ENCODE assay signal across 16 cellular contexts in the genomic region with DNA sequence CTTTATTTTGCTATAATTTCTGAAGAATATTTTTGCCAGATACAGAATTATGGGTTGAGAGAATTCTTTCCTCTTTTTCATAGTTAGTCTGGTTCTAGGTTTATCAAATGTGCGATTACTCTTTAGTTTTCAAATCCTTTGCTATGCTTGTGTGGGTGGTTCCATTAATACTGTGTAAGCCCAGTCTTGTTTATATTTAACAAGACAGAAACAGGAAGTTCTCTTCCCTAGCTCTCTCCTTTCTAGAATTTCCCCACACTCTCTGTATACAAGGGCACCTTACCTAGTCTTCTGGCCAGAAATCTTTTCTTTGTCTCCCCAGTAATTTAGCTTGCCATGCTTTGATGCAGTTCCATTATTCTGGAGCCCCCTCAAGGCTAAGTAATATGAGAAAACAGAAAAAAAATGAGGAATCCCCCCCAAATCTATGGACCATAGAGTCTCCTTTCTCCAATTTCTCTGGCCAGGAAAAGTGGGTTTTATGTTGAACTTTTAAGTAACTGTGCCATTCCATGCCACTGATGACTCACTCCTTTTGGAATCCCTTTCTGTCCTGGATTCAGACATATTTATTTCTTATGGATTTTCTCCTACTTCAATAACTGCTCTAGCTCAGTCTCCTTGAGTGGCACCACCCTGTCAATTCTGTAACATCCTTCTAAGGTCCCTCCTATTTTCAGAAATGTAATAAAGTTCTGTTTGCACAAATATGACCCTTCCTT.
DNase-seq lines count a peak whose midpoint lies in the region; ATAC-seq, FAIRE-seq and TF ChIP-seq lines count a peak whose summit lies in the region.
"Had no signal": no experiment of that assay in that cellular context is flagged by ENCODE, and none has a peak within 500 bp of the region (broad histone marks: within the 10 kb centered on the region; RNA-seq: fewer than 3 reads in every experiment).

No MANE protein-coding gene starts in this region.

- no peak for TF ChIP-seq CTCF in IMR-90 (conservative IDR thresholded peaks at IDR 0.05; ENCODE audit: low read depth, low read length)
- no peak for TF ChIP-seq CTCF in astrocyte (IDR thresholded peaks at IDR 0.05; ENCODE audit: insufficient read depth, low read depth, low read length)

- no peak overlapping the region for H3K4ac ChIP-seq in IMR-90 (ENCODE audit: low read depth, low read length)

- no peak overlapping the region for H4K8ac ChIP-seq in IMR-90 (ENCODE audit: low read depth in 2 of 2, low read length in 2 of 2)

- H3K4me1 ChIP-seq in IMR-90 (ENCODE audit: control insufficient read depth, insufficient read depth, low read length), result no peaks in the 10 kb centered on the region
- no peaks in the 10 kb centered on the region for H3K4me1 ChIP-seq in astrocyte (ENCODE audit: insufficient read depth, low read length)
- H3K4me1 ChIP-seq: foreskin keratinocyte had no signal

- no peak overlapping the region for H2AK5ac ChIP-seq in IMR-90 (ENCODE audit: low read depth, low read length)

- no peak overlapping the region for H2AK9ac ChIP-seq in IMR-90 (replicated peaks; ENCODE audit: low read depth, low read length, poor library complexity)

- no peak overlapping the region for H3K23ac ChIP-seq in IMR-90 (ENCODE audit: low read depth, low read length)

- no peaks in the 10 kb centered on the region for H3K79me1 ChIP-seq in IMR-90 (ENCODE audit: low read depth in 1 of 2, low read length in 2 of 2)

- no peak overlapping the region for H2BK120ac ChIP-seq in IMR-90 (ENCODE audit: low read depth, low read length)

- H2BK5ac ChIP-seq in IMR-90 (ENCODE audit: low read depth, low read length, poor library complexity, severe bottlenecking), result no peak overlapping the region

- no peak overlapping the region for H3K14ac ChIP-seq in IMR-90 (replicated peaks; ENCODE audit: low read depth, low read length)

- no peak overlapping the region for H3K18ac ChIP-seq in IMR-90 (ENCODE audit: low read depth, low read length)

- WGBS in IMR-90 (ENCODE audit: extremely low coverage in 2 of 2, insufficient read length in 1 of 2), 2 experiments, result no CpG with 5 or more reads among the region's 1 CpG

- TF ChIP-seq RAD21 in IMR-90 (IDR thresholded peaks at IDR 0.05; ENCODE audit: low read length), result no peak

- BruUV-seq in IMR-90 (replicated peaks; lab: Mats Ljungman, UMichigan), result no TSS peak

- TF ChIP-seq POLR2A in IMR-90 (IDR thresholded peaks at IDR 0.05; ENCODE audit: low read depth, low read length), result no peak

- H3K4me1 Mint-ChIP-seq in astrocyte (ENCODE audit: low read depth, unreplicated experiment), result peaks cover 9% of the 10 kb centered on the region
- H3K4me1 Mint-ChIP-seq: activated T-helper 17 cell treated with anti-CD3 and anti-CD28 coated beads, Interleukin-2, amount 50 U/mL, for 72 hours had no signal

- H2BK20ac ChIP-seq in IMR-90 (ENCODE audit: low read depth, low read length), result no peak overlapping the region

- H4K20me1 ChIP-seq in IMR-90 (ENCODE audit: insufficient read depth, low read length) (no peaks in the 10 kb centered on the region), astrocyte (ENCODE audit: insufficient read depth, low read length) (no peaks in the 10 kb centered on the region)

- FAIRE-seq in astrocyte (lab: Jason Lieb, UNC), result no peak
- FAIRE-seq: TTC549 had no signal

- H3K9ac ChIP-seq in IMR-90 (ENCODE audit: low read depth, low read length) (no peak overlapping the region), astrocyte (ENCODE audit: low read length) (no peak overlapping the region)

- H3K27me3 Mint-ChIP-seq in astrocyte (ENCODE audit: low read depth, unreplicated experiment), result no peaks in the 10 kb centered on the region
- H3K27me3 Mint-ChIP-seq: activated T-helper 17 cell treated with anti-CD3 and anti-CD28 coated beads, Interleukin-2, amount 50 U/mL, for 72 hours; natural killer cell treated with Interleukin-12 subunit alpha and Interleukin-12 subunit beta and Interleukin-15 and Interleukin-18, amount 100 ng/mL, for 72 hours had no signal

- no peak overlapping the region for H2AFZ ChIP-seq in IMR-90 (replicated peaks; ENCODE audit: low read length, poor library complexity)
- no peak overlapping the region for H2AFZ ChIP-seq in astrocyte (ENCODE audit: low read depth, low read length)

- H3K27ac ChIP-seq in IMR-90 (ENCODE audit: insufficient read depth, low read length) (no peak overlapping the region), astrocyte (ENCODE audit: low read depth, low read length) (no peak overlapping the region)
- H3K27ac ChIP-seq: foreskin keratinocyte had no signal

- dilution Hi-C loops in IMR-90 (cut with HindIII; ENCODE audit: low sequenced_read_pairs, unreplicated experiment), result no loop called here

- peak; percentile 56; the same call in 1 of the 2 replicates for ATAC-seq in IMR-90 (ENCODE audit: low read depth)
- no peak for ATAC-seq in GM19455 (IDR thresholded peaks at IDR 0.05; ENCODE audit: unreplicated experiment)
- ATAC-seq: activated CD8-positive, alpha-beta T cell treated with anti-CD3 and anti-CD28 coated beads, Interleukin-2, amount 10 ng/mL, durations not matched to agents 7 days and 5 days; activated T-helper 17 cell treated with anti-CD3 and anti-CD28 coated beads, Interleukin-2, amount 50 U/mL, for 72 hours; foreskin keratinocyte; natural killer cell treated with Interleukin-12 subunit alpha and Interleukin-12 subunit beta and Interleukin-15 and Interleukin-18, amount 100 ng/mL, for 72 hours had no signal

- no peaks in the 10 kb centered on the region for H3K9me1 ChIP-seq in IMR-90 (ENCODE audit: insufficient read depth, low read length)

- H3K9me3 ChIP-seq in IMR-90 (ENCODE audit: control insufficient read depth, insufficient read depth, low read length), result no peaks in the 10 kb centered on the region
- H3K9me3 ChIP-seq in astrocyte (ENCODE audit: insufficient read depth, low read depth, low read length), result no peaks in the 10 kb centered on the region

- H3K36me3 Mint-ChIP-seq in astrocyte (ENCODE audit: low read depth, unreplicated experiment), result no peaks in the 10 kb centered on the region
- H3K36me3 Mint-ChIP-seq: natural killer cell treated with Interleukin-12 subunit alpha and Interleukin-12 subunit beta and Interleukin-15 and Interleukin-18, amount 100 ng/mL, for 72 hours had no signal

- H3K4me2 ChIP-seq in IMR-90 (ENCODE audit: low read depth, low read length), result no peak overlapping the region
- H3K4me2 ChIP-seq in astrocyte (ENCODE audit: low read length), result no peak overlapping the region

- no peaks in the 10 kb centered on the region for H3K79me2 ChIP-seq in astrocyte (ENCODE audit: insufficient read depth, low read length)

- DNase-seq in ACHN (peak; percentile 27), IMR-90 (peak; percentile 35), astrocyte (ENCODE audit: low read depth) (peak; percentile 16), iris pigment epithelial cell (ENCODE audit: low read depth) (peak; percentile 71), NCI-H187 treated with DMSO at 0.1 percent for 48 hours (lab: John Stamatoyannopoulos, UW) (no peak), NCI-H128 (lab: John Stamatoyannopoulos, UW; ENCODE audit: unreplicated experiment) (no peak), HuH-7 (ENCODE audit: low spot score) (no peak)
- DNase-seq: activated CD8-positive, alpha-beta T cell treated with anti-CD3 and anti-CD28 coated beads, Interleukin-2, amount 10 ng/mL, durations not matched to agents 7 days and 5 days; amygdala; GDM1; NCI-H1092 had no signal

- no peaks in the 10 kb centered on the region for H3K9me3 Mint-ChIP-seq in astrocyte (ENCODE audit: unreplicated experiment)

- H4K5ac ChIP-seq in IMR-90 (ENCODE audit: low read depth, low read length), result no peak overlapping the region

- no peak overlapping the region for H4K91ac ChIP-seq in IMR-90 (ENCODE audit: insufficient read depth, low read depth, low read length)

- POLR2A ChIA-PET in IMR-90 (lab: Charles Lee; ENCODE audit: unreplicated experiment), result no interaction called here

- CTCF ChIA-PET in IMR-90 (lab: Yijun Ruan, JAX), result interaction anchor here (1.1 kb wide), 1 partner anchor 10 kb away, joined by 3 read pairs; no protein-coding TSS in a partner anchor

- H3K4me3 Mint-ChIP-seq in astrocyte (ENCODE audit: unreplicated experiment), result no peak overlapping the region
- H3K4me3 Mint-ChIP-seq: activated CD8-positive, alpha-beta T cell treated with anti-CD3 and anti-CD28 coated beads, Interleukin-2, amount 10 ng/mL, durations not matched to agents 7 days and 5 days; activated T-helper 17 cell treated with anti-CD3 and anti-CD28 coated beads, Interleukin-2, amount 50 U/mL, for 72 hours; natural killer cell treated with Interleukin-12 subunit alpha and Interleukin-12 subunit beta and Interleukin-15 and Interleukin-18, amount 100 ng/mL, for 72 hours had no signal

- no peak overlapping the region for H3K56ac ChIP-seq in IMR-90 (ENCODE audit: extremely low read depth, insufficient read depth, low read length)

- in situ Hi-C loops in ACHN (cut with HindIII; ENCODE audit: low pct_ligation_motif_present, low pct_unique_long_range_greater_than_20kb, low sequenced_read_pairs) (no loop called here), IMR-90 (cut with MboI; ENCODE audit: low sequenced_read_pairs) (no loop called here)

- peak overlapping the region; percentile 89 for H3K27ac Mint-ChIP-seq in astrocyte (ENCODE audit: unreplicated experiment)
- H3K27ac Mint-ChIP-seq: activated CD8-positive, alpha-beta T cell treated with anti-CD3 and anti-CD28 coated beads, Interleukin-2, amount 10 ng/mL, durations not matched to agents 7 days and 5 days; activated T-helper 17 cell treated with anti-CD3 and anti-CD28 coated beads, Interleukin-2, amount 50 U/mL, for 72 hours; natural killer cell treated with Interleukin-12 subunit alpha and Interleukin-12 subunit beta and Interleukin-15 and Interleukin-18, amount 100 ng/mL, for 72 hours had no signal

- intact Hi-C loops in IMR-90 (cut with micrococcal nuclease), result no loop called here

- no peaks in the 10 kb centered on the region for H3K36me3 ChIP-seq in IMR-90 (ENCODE audit: control insufficient read depth, insufficient read depth, low read length)
- H3K36me3 ChIP-seq in astrocyte (ENCODE audit: insufficient read depth, low read length), result no peaks in the 10 kb centered on the region

- H3K4me3 ChIP-seq in IMR-90 (ENCODE audit: insufficient read depth, low read depth, low read length) (no peak overlapping the region), astrocyte (ENCODE audit: insufficient read depth, low read depth, low read length) (no peak overlapping the region)

- H3K27me3 ChIP-seq in IMR-90 (ENCODE audit: control insufficient read depth, insufficient read depth, low read length), result no peaks in the 10 kb centered on the region
- no peaks in the 10 kb centered on the region for H3K27me3 ChIP-seq in astrocyte (ENCODE audit: insufficient read depth, low read length)
- H3K27me3 ChIP-seq: foreskin keratinocyte had no signal

- H2BK15ac ChIP-seq in IMR-90 (ENCODE audit: low read depth, low read length), result no peak overlapping the region

TF ChIP-seq in IMR-90, 13 proteins besides CTCF, POLR2A, EP300 and RAD21 (continues in another document):
- no peak for TF ChIP-seq BHLHE40 (IDR thresholded peaks at IDR 0.05; ENCODE audit: low read depth, low read length)

Comparison
In these comparisons a context has a peak if more than half of its experiments do, and no peak if none do; other contexts are left out.
1. DNase-seq: peak in ACHN (single experiment), IMR-90 (single experiment), astrocyte (single experiment) and iris pigment epithelial cell (single experiment); none in NCI-H187 treated with DMSO at 0.1 percent for 48 hours (single experiment), NCI-H128 (single experiment) and HuH-7 (single experiment).